ENCODE assay signal across 12 cellular contexts in the genomic region with DNA sequence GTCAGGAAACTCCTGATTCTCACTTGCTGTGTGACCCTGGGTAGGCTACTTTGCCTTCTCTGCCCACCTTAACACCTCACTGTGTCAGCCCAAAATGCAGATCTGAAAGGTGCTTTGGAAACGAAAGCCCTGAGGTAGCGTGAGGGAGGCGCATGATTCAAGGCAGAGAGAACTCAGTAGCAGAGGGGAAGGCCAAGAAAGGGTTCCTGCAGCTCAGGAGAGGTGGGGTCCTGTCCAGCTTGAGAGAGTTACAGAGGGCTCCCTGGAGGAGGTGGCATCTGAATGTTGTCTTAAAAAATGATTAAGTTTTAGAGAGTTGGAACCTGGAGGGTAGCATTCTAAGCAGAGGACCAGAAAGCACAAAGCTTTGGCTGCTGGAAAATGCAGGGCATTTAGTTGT. TPM values are rescaled to one million over a fixed set of nuclear protein-coding genes. Genes with fewer than 3 reads are reported as not detected.
DNase-seq lines count a peak whose midpoint lies in the region; ATAC-seq and TF ChIP-seq lines count a peak whose summit lies in the region.
"Had no signal": no experiment of that assay in that cellular context is flagged by ENCODE, and none has a peak within 500 bp of the region (broad histone marks: within the 10 kb centered on the region; RNA-seq: fewer than 3 reads in every experiment).

No MANE protein-coding gene starts in this region.

- H3K4me1 ChIP-seq in esophagus muscularis mucosa: peaks cover 53 to 69% (median 59%) of the 10 kb centered on the region in 4 donors
- H3K4me1 ChIP-seq in vagina: peaks cover 32% of the 10 kb centered on the region
- no peaks in the 10 kb centered on the region for H3K4me1 ChIP-seq in HAP-1

- DNase-seq in Right ventricle myocardium inferior (ENCODE audit: missing footprints) (peak; percentile 11), left cardiac atrium (no peak), esophagus muscularis mucosa (ENCODE audit: extremely low spot score) (no peak), vagina (ENCODE audit: extremely low spot score in 2 of 2) (no peak), HAP-1 (ENCODE audit: low spot score in 2 of 2) (no peak), H4 (ENCODE audit: low spot score) (no peak)
- no peak for DNase-seq in activated naive CD4-positive, alpha-beta T cell (lab: John Stamatoyannopoulos, UW)
- DNase-seq: activated CD4-positive, alpha-beta T cell treated with anti-CD3 and anti-CD28 coated beads, Interleukin-2, amount 50 U/mL, for 4 hours; activated naive CD4-positive, alpha-beta T cell treated with anti-CD3 and anti-CD28 coated beads for 36 hours had no signal

- TF ChIP-seq CTCF in esophagus muscularis mucosa (IDR thresholded peaks at IDR 0.05): no peak
- TF ChIP-seq CTCF in nephron (IDR thresholded peaks at IDR 0.05; ENCODE audit: unreplicated experiment in 3 of 3): no peak
- TF ChIP-seq CTCF in vagina (IDR thresholded peaks at IDR 0.05): no peak

- H3K27me3 Mint-ChIP-seq in nephron (ENCODE audit: low read depth): no peaks in the 10 kb centered on the region

- no peaks in the 10 kb centered on the region for H3K9me3 Mint-ChIP-seq in nephron
- H3K9me3 Mint-ChIP-seq: activated naive CD4-positive, alpha-beta T cell treated with anti-CD3 and anti-CD28 coated beads for 36 hours had no signal

- H3K4me3 ChIP-seq in esophagus muscularis mucosa: no peak overlapping the region
- H3K4me3 ChIP-seq in vagina: no peak overlapping the region
- no peak overlapping the region for H3K4me3 ChIP-seq in HAP-1
- H3K4me3 ChIP-seq: GM23248 had no signal

- no peak for TF ChIP-seq EP300 in esophagus muscularis mucosa (IDR thresholded peaks at IDR 0.05)

- intact Hi-C loops in Right ventricle myocardium inferior (cut with DNase I): no loop called here
- intact Hi-C loops in left cardiac atrium (cut with DNase I): no loop called here
- intact Hi-C loops in esophagus muscularis mucosa (cut with DNase I): no loop called here
- intact Hi-C loops in vagina (cut with DNase I): no loop called here

- TF ChIP-seq POLR2A in esophagus muscularis mucosa (IDR thresholded peaks at IDR 0.05; ENCODE audit: low read depth) (no peak), vagina (IDR thresholded peaks at IDR 0.05) (no peak)

- H3K36me3 ChIP-seq in esophagus muscularis mucosa: peaks cover 30 to 84% (median 73%) of the 10 kb centered on the region in 4 donors
- H3K36me3 ChIP-seq in vagina: peaks cover 0 to 11% of the 10 kb centered on the region in 2 donors
- no peaks in the 10 kb centered on the region for H3K36me3 ChIP-seq in HAP-1 (replicated peaks)

- H3K27ac Mint-ChIP-seq in nephron: peak overlapping the region; percentile 96 to 99 (median 98)
- H3K27ac Mint-ChIP-seq: activated naive CD4-positive, alpha-beta T cell treated with anti-CD3 and anti-CD28 coated beads for 36 hours had no signal

- in situ Hi-C loops in HAP-1 (cut with MboI; ENCODE audit: low sequenced_read_pairs): loop anchor here (25.0 kb wide), 1 partner anchor 89 kb away; no protein-coding TSS in a partner anchor

- H3K27ac ChIP-seq in esophagus muscularis mucosa (replicated peaks in 1 of 4) (peak overlapping the region; percentile 75 to 93 (median 87)), vagina (peak overlapping the region; percentile 80)
- H3K27ac ChIP-seq: HL-60 had no signal

- ATAC-seq in Right ventricle myocardium inferior (no peak), left cardiac atrium (no peak)

- H3K27me3 ChIP-seq in esophagus muscularis mucosa (no peaks in the 10 kb centered on the region), vagina (no peaks in the 10 kb centered on the region), HAP-1 (ENCODE audit: low read depth) (no peaks in the 10 kb centered on the region)

- H3K36me3 Mint-ChIP-seq in nephron (ENCODE audit: low read depth): no peaks in the 10 kb centered on the region

- WGBS in esophagus muscularis mucosa: 89% methylated on average over 3 of the region's 3 CpGs

- H3K4me1 Mint-ChIP-seq in nephron: peaks cover 25% of the 10 kb centered on the region

- no peak overlapping the region for H3K4me3 Mint-ChIP-seq in nephron
- H3K4me3 Mint-ChIP-seq: activated naive CD4-positive, alpha-beta T cell treated with anti-CD3 and anti-CD28 coated beads for 36 hours had no signal

- H3K9me3 ChIP-seq in esophagus muscularis mucosa (no peaks in the 10 kb centered on the region), vagina (no peaks in the 10 kb centered on the region), HAP-1 (no peaks in the 10 kb centered on the region)

RNA-seq across cellular contexts. Expression of a gene that starts 13.6 kb away (rescaled TPM):
- total RNA-seq in Right ventricle myocardium inferior (581 TPM), left cardiac atrium (100 to 1,000 TPM; 383 to 695 TPM), esophagus muscularis mucosa (100 to 1,000 TPM; 170 to 385 (median 212) TPM), vagina (92.8 TPM)
- 7.0 and 7.1 TPM in 2 replicates for total RNA-seq in H4 (2014; rRNA removed; shearing (Covaris generic))
- total RNA-seq: activated naive CD4-positive, alpha-beta T cell treated with anti-CD3 and anti-CD28 coated beads for 36 hours had no signal

Comparison
In these comparisons a context has a peak if more than half of its experiments do, and no peak if none do; other contexts are left out.
1. RNA of a gene that starts 13.6 kb away (total RNA-seq): 383 to 695 TPM in left cardiac atrium, 581 TPM in Right ventricle myocardium inferior (single experiment), 170 to 385 TPM in esophagus muscularis mucosa and 92.8 TPM in vagina (single experiment); 7.0 to 7.1 TPM in H4; every median in the first group is over 10 times any median in the second.